In genomic region chr16:70568601-70569217, GRCh38 we compare ENCODE assay signal across 1 cellular context.
TF ChIP-seq lines count a peak whose summit lies in the region.

No MANE protein-coding gene starts in this region.

TF ChIP-seq in GM12878, 131 proteins besides CTCF, POLR2A, EP300 and RAD21:
- TF ChIP-seq MXI1 (IDR thresholded peaks at IDR 0.05; ENCODE audit: low read depth, low read length) (no peak), PBX3 (IDR thresholded peaks at IDR 0.05; ENCODE audit: insufficient replicate concordance, low read depth, low read length) (no peak)
TF ChIP-seq in GM12878: peak in this region for 0.
